Comparison of ENCODE assay signal across 1 cellular context in genomic region chr12:70122804-70123203, GRCh38.
TF ChIP-seq lines count a peak whose summit lies in the region.

No MANE protein-coding gene starts in this region.

TF ChIP-seq in K562, 482 proteins besides CTCF, POLR2A, EP300 and RAD21 (continued from another document):
- TF ChIP-seq GTF2B (IDR thresholded peaks at IDR 0.05; ENCODE audit: extremely low read depth, insufficient read length) (no peak), ELF4 (CRISPR knock-in tag; IDR thresholded peaks at IDR 0.05) (no peak), CBX5 (IDR thresholded peaks at IDR 0.05; ENCODE audit: borderline replicate concordance, low read depth) (no peak), KAT2B (IDR thresholded peaks at IDR 0.05; ENCODE audit: low read depth, low read length) (no peak), DPF2 (IDR thresholded peaks at IDR 0.05) (no peak)
